In the genomic region with DNA sequence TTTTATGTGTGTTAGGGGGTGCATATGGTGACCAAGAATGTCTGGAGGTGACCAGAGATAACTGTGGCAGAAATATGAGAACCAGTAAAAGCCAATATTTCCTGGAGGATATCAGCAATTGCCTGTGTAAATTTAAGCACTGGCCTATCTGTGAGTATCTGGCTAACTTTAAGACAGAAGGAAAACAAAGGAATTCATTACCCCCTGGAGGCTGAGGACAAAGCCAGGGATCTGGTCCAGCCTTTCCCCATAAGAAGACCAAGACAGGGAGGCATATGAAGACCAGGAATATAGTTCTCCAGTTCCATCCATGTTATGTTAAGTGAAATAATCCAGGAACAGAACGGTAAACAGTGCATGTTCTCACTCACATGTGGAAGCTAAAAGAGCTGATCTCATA, we compare ENCODE assay signal across 24 cellular contexts. TPM values are rescaled to one million over a fixed set of nuclear protein-coding genes. Genes with fewer than 3 reads are reported as not detected.
DNase-seq lines count a peak whose midpoint lies in the region; ATAC-seq and TF ChIP-seq lines count a peak whose summit lies in the region.
"Had no signal": no experiment of that assay in that cellular context is flagged by ENCODE, and none has a peak within 500 bp of the region (broad histone marks: within the 10 kb centered on the region; RNA-seq: fewer than 3 reads in every experiment).

No MANE protein-coding gene starts in this region.

- H3K9me2 ChIP-seq in GM23338 (ENCODE audit: insufficient read depth) (no peaks in the 10 kb centered on the region), hepatocyte (replicated peaks; ENCODE audit: insufficient read depth) (no peaks in the 10 kb centered on the region)

- no peak overlapping the region for H3K56ac ChIP-seq in mesendoderm (ENCODE audit: low read length)

- peak; percentile 50 for DNase-seq in GM23338 (ENCODE audit: low spot score)
- no peak for DNase-seq in WTC11 (ENCODE audit: low spot score)
- DNase-seq in hepatocyte (ENCODE audit: low spot score), result no peak
- peak; percentile 54 for DNase-seq in mesendoderm
- DNase-seq in RPMI8226, result no peak
- DNase-seq in NCI-H345 (lab: John Stamatoyannopoulos, UW), result no peak
- DNase-seq in transverse colon, result no peak
- DNase-seq: ACHN; BE2C; C1 segment of cervical spinal cord; CD4-positive, CD25-positive, alpha-beta regulatory T cell; CD8-positive, alpha-beta memory T cell; COR-L47; DMS 273 treated with DMSO at 0.1 percent for 48 hours; DMS53; DND-41; EL; GDM1; H7; HFFc6; IMR-90 had no signal

- no peak overlapping the region for H3K27ac ChIP-seq in GM23338 (ENCODE audit: low read depth)
- H3K27ac ChIP-seq in hepatocyte, result peak overlapping the region; percentile 78
- no peak overlapping the region for H3K27ac ChIP-seq in mesendoderm (ENCODE audit: low read depth, low read length)
- no peak overlapping the region for H3K27ac ChIP-seq in transverse colon

- H3K4me1 ChIP-seq in GM23338 (ENCODE audit: insufficient read depth) (0 out of 2 replicates have a peak, but pooled peaks cover 4% of the 10 kb centered on the region), hepatocyte (ENCODE audit: insufficient read depth) (peaks cover 8% of the 10 kb centered on the region), mesendoderm (ENCODE audit: control insufficient read depth, low read depth, low read length) (peaks cover 5% of the 10 kb centered on the region), transverse colon (no peaks in the 10 kb centered on the region)
- H3K4me1 ChIP-seq: BE2C had no signal

- POLR2A ChIA-PET in WTC11 (lab: Charles Lee), result interaction anchor here (0.6 to 1.2 kb wide), 2 partner anchors 38 to 184 kb away, joined by 3 read pairs; no protein-coding TSS in a partner anchor

- TF ChIP-seq CTCF in GM23338 (conservative IDR thresholded peaks at IDR 0.05; ENCODE audit: low read depth in 2 of 2) (no peak), WTC11 (IDR thresholded peaks at IDR 0.05) (no peak), hepatocyte (IDR thresholded peaks at IDR 0.05; ENCODE audit: poor library complexity) (no peak), transverse colon (IDR thresholded peaks at IDR 0.05) (no peak)

- H3K27me3 ChIP-seq in GM23338 (ENCODE audit: insufficient read depth), result no peaks in the 10 kb centered on the region
- H3K27me3 ChIP-seq in hepatocyte, result no peaks in the 10 kb centered on the region
- H3K27me3 ChIP-seq in mesendoderm (ENCODE audit: insufficient read depth, low read length, poor library complexity), result no peaks in the 10 kb centered on the region
- H3K27me3 ChIP-seq in transverse colon, result no peaks in the 10 kb centered on the region
- H3K27me3 ChIP-seq: BE2C had no signal

- CTCF ChIA-PET in WTC11 (lab: Charles Lee), result no interaction called here

- intact Hi-C loops in transverse colon (cut with DNase I; ENCODE audit: low total_unique reads), result no loop called here

- H4K5ac ChIP-seq in mesendoderm (ENCODE audit: low read length), result no peak overlapping the region

- H2AK5ac ChIP-seq in mesendoderm (ENCODE audit: low read length), result no peak overlapping the region

- H3K4me1 Mint-ChIP-seq in GM23338 (peaks cover 9% of the 10 kb centered on the region), WTC11 (peaks cover 23% of the 10 kb centered on the region)
- H3K4me1 Mint-ChIP-seq: CD4-positive, CD25-positive, alpha-beta regulatory T cell; CD8-positive, alpha-beta memory T cell had no signal

- H2BK5ac ChIP-seq in mesendoderm (ENCODE audit: low read length), result no peak overlapping the region

- H3K9me3 Mint-ChIP-seq in GM23338 (no peaks in the 10 kb centered on the region), WTC11 (no peaks in the 10 kb centered on the region)
- H3K9me3 Mint-ChIP-seq: CD8-positive, alpha-beta memory T cell; HFFc6 had no signal

- H3K27me3 Mint-ChIP-seq in GM23338 (ENCODE audit: insufficient read depth, low read depth, poor library complexity) (peaks cover 5% of the 10 kb centered on the region), WTC11 (ENCODE audit: low read depth) (no peaks in the 10 kb centered on the region; the same call in 1 of the 2 replicates)

- H3K27ac Mint-ChIP-seq in GM23338 (no peak overlapping the region), WTC11 (no peak overlapping the region)
- H3K27ac Mint-ChIP-seq: CD4-positive, CD25-positive, alpha-beta regulatory T cell; CD8-positive, alpha-beta memory T cell; HFFc6 had no signal

- ATAC-seq in GM23338 (peak; percentile 83), WTC11 (peak; percentile 78), GM21528 (IDR thresholded peaks at IDR 0.05; ENCODE audit: low FRiP score, unreplicated experiment) (no peak)
- ATAC-seq: HCT116, K562 had no signal

- H3K9me3 ChIP-seq in hepatocyte (ENCODE audit: low read depth) (no peaks in the 10 kb centered on the region), transverse colon (no peaks in the 10 kb centered on the region)
- H3K9me3 ChIP-seq: BE2C had no signal

- TF ChIP-seq POLR2A in transverse colon (IDR thresholded peaks at IDR 0.05), result no peak

- TF ChIP-seq EP300 in transverse colon (IDR thresholded peaks at IDR 0.05; ENCODE audit: low read depth), result no peak

- no peak overlapping the region for H2BK15ac ChIP-seq in mesendoderm (replicated peaks; ENCODE audit: low read depth)

- H3K4me2 ChIP-seq in GM23338 (no peak overlapping the region), hepatocyte (no peak overlapping the region), mesendoderm (ENCODE audit: low read length) (no peak overlapping the region)

- no peak overlapping the region for H3K18ac ChIP-seq in mesendoderm (ENCODE audit: low read length)

- H3K79me2 ChIP-seq in GM23338 (replicated peaks; ENCODE audit: insufficient read depth) (no peaks in the 10 kb centered on the region), hepatocyte (no peaks in the 10 kb centered on the region), mesendoderm (ENCODE audit: control insufficient read depth, insufficient read depth, low read length) (no peaks in the 10 kb centered on the region)

- H4K20me1 ChIP-seq in GM23338 (replicated peaks; ENCODE audit: insufficient read depth), result no peaks in the 10 kb centered on the region
- H4K20me1 ChIP-seq in hepatocyte (ENCODE audit: insufficient read depth, poor library complexity, severe bottlenecking), result no peaks in the 10 kb centered on the region

- in situ Hi-C loops in transverse colon (cut with MboI; ENCODE audit: low pct_ligation_motif_present in 1 of 4, low pct_unique_long_range_greater_than_20kb in 1 of 4, low sequenced_read_pairs in 3 of 4), result no loop called here

- H3F3A ChIP-seq in GM23338 (replicated peaks; ENCODE audit: low read depth), result no peaks in the 10 kb centered on the region

- no peak overlapping the region for H3K9ac ChIP-seq in mesendoderm (ENCODE audit: low read length)

- H2BK120ac ChIP-seq in mesendoderm (ENCODE audit: low read depth, low read length), result no peak overlapping the region

- no peak overlapping the region for H3K4ac ChIP-seq in mesendoderm (ENCODE audit: low read depth, low read length)

- no peak overlapping the region for H4K8ac ChIP-seq in mesendoderm (ENCODE audit: low read depth, low read length)

- no peaks in the 10 kb centered on the region for H3K36me3 ChIP-seq in GM23338 (ENCODE audit: insufficient read depth)
- no peaks in the 10 kb centered on the region for H3K36me3 ChIP-seq in hepatocyte (replicated peaks; ENCODE audit: insufficient read depth, low read depth)
- no peaks in the 10 kb centered on the region for H3K36me3 ChIP-seq in mesendoderm (ENCODE audit: control insufficient read depth, insufficient read depth, low read length)
- H3K36me3 ChIP-seq in transverse colon, result no peaks in the 10 kb centered on the region
- H3K36me3 ChIP-seq: BE2C had no signal

- no peaks in the 10 kb centered on the region for H3K79me1 ChIP-seq in mesendoderm (ENCODE audit: low read length)

- H3K4me3 Mint-ChIP-seq in GM23338 (no peak overlapping the region), WTC11 (no peak overlapping the region)
- H3K4me3 Mint-ChIP-seq: CD4-positive, CD25-positive, alpha-beta regulatory T cell; CD8-positive, alpha-beta memory T cell; HFFc6 had no signal

- 27% methylated on average over 1 of the region's 1 CpG for WGBS in hepatocyte (ENCODE audit: low lambda C conversion rate, missing lambda C conversion rate)
- no CpG with 5 or more reads among the region's 1 CpG for WGBS in mesendoderm (ENCODE audit: extremely low coverage, insufficient coverage, low lambda C conversion rate)
- 78 to 80% methylated on average over 1 of the region's 1 CpG for WGBS in transverse colon (ENCODE audit: low coverage in 1 of 2), 2 donors

- H3K4me3 ChIP-seq in GM23338 (no peak overlapping the region), hepatocyte (no peak overlapping the region), mesendoderm (ENCODE audit: low read length) (no peak overlapping the region), transverse colon (no peak overlapping the region)
- H3K4me3 ChIP-seq: K562 had no signal

- no peak overlapping the region for H3K23ac ChIP-seq in mesendoderm (ENCODE audit: low read length)

- H2AFZ ChIP-seq in GM23338, result peak overlapping the region; percentile 74; the same call in 1 of the 2 replicates
- no peak overlapping the region for H2AFZ ChIP-seq in hepatocyte

- H3K36me3 Mint-ChIP-seq in GM23338 (ENCODE audit: low read depth) (no peaks in the 10 kb centered on the region), WTC11 (no peaks in the 10 kb centered on the region)
- H3K36me3 Mint-ChIP-seq: CD4-positive, CD25-positive, alpha-beta regulatory T cell had no signal

TF ChIP-seq in WTC11, 78 proteins besides CTCF, POLR2A, EP300 and RAD21 (continues in another document):
- TF ChIP-seq NR2C2 (CRISPR knock-in tag; IDR thresholded peaks at IDR 0.05) (no peak), ELF4 (CRISPR knock-in tag; IDR thresholded peaks at IDR 0.05; ENCODE audit: low read depth) (no peak), ZNF671 (CRISPR knock-in tag; IDR thresholded peaks at IDR 0.05) (no peak), ESRRA (CRISPR knock-in tag; IDR thresholded peaks at IDR 0.05; ENCODE audit: borderline replicate concordance) (no peak)
- TF ChIP-seq, protein P1, sequence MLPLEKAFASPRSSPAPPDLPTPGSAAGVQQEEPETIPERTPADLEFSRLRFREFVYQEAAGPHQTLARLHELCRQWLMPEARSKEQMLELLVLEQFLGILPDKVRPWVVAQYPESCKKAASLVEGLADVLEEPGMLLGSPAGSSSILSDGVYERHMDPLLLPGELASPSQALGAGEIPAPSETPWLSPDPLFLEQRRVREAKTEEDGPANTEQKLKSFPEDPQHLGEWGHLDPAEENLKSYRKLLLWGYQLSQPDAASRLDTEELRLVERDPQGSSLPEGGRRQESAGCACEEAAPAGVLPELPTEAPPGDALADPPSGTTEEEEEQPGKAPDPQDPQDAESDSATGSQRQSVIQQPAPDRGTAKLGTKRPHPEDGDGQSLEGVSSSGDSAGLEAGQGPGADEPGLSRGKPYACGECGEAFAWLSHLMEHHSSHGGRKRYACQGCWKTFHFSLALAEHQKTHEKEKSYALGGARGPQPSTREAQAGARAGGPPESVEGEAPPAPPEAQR (CRISPR knock-in tag; IDR thresholded peaks at IDR 0.05), result no peak

RNA-seq across cellular contexts. Expression of gene MFAP3L, which starts 49.2 kb away (rescaled TPM):
- total RNA-seq in GM23338 (2014; rRNA removed; shearing (Covaris generic)), result 5.5 and 7.9 TPM in 2 replicates
- 2.5 and 3.4 TPM in 2 replicates for polyA plus RNA-seq in GM23338 (2016; fragmentation: Nextera tagmentation; extraction: Ambion mirVana)
- 12.1 to 31.3 TPM (median 16.4 TPM) in 3 replicates for total RNA-seq in WTC11 (2021)
- total RNA-seq in hepatocyte, result 10.7 and 11.4 TPM in 2 replicates
- 2.4 and 2.9 TPM in 2 replicates for polyA plus RNA-seq in hepatocyte
- 8.4 TPM for polyA plus RNA-seq in mesendoderm (2013, experiment 1 of 2)
- polyA plus RNA-seq in mesendoderm (2013, experiment 2 of 2), result 9.6 TPM
- total RNA-seq in transverse colon, result 10 to 100 TPM in 1 of 4 donors, 1 to 10 TPM in 2, under 1 TPM in 1; 0.60 to 25.4 (median 3.6) TPM

Comparison
In these comparisons a context has a peak if more than half of its experiments do, and no peak if none do; other contexts are left out.
1. DNase-seq: peak in GM23338 (single experiment) and mesendoderm (single experiment); none in WTC11 (single experiment), hepatocyte (single experiment), RPMI8226 (single experiment), NCI-H345 (single experiment) and transverse colon (single experiment).